Comparison of ENCODE assay signal across 12 cellular contexts in genomic region chr17:76405967-76406647, GRCh38. TPM values are rescaled to one million over a fixed set of nuclear protein-coding genes. Genes with fewer than 3 reads are reported as not detected.
DNase-seq lines count a peak whose midpoint lies in the region; ATAC-seq and TF ChIP-seq lines count a peak whose summit lies in the region.
"Had no signal": no experiment of that assay in that cellular context is flagged by ENCODE, and none has a peak within 500 bp of the region (broad histone marks: within the 10 kb centered on the region; RNA-seq: fewer than 3 reads in every experiment).

No MANE protein-coding gene starts in this region.

- peaks cover 0 to 53% of the 10 kb centered on the region in 2 donors for H3K4me1 ChIP-seq in right atrium auricular region

- H3K27me3 ChIP-seq in right atrium auricular region, result no peaks in the 10 kb centered on the region

- peaks cover 16% of the 10 kb centered on the region for H3K36me3 ChIP-seq in right atrium auricular region

- H3K27ac ChIP-seq in right atrium auricular region, result peak overlapping the region; percentile 85 to 86
- H3K27ac ChIP-seq: skin epidermis had no signal

- no peak for ATAC-seq in GM21576 (IDR thresholded peaks at IDR 0.05; ENCODE audit: unreplicated experiment)

- DNase-seq in CD1c-positive myeloid dendritic cell (ENCODE audit: extremely low spot score) (peak; percentile 87), NCI-H1417 (lab: John Stamatoyannopoulos, UW) (peak; percentile 76 to 91 (median 90)), RPMI8226 (peak; percentile 84), right atrium auricular region (ENCODE audit: low spot score) (peak; percentile 67), mucosa of gallbladder (ENCODE audit: low spot score) (no peak), mesenteric fat pad (ENCODE audit: low spot score) (no peak)
- no peak for DNase-seq in activated CD4-positive, CD25-positive, alpha-beta regulatory T cell treated with anti-CD3 and anti-CD28 coated beads, Interleukin-2, amount 50 U/mL, for 72 hours
- DNase-seq: activated CD8-positive, alpha-beta memory T cell treated with anti-CD3 and anti-CD28 coated beads, Interleukin-2, amount 50 U/mL, for 48 hours; effector CD4-positive, alpha-beta T cell; NCI-H526 treated with DMSO at 0.1 percent for 48 hours had no signal

- H3K9me3 ChIP-seq in right atrium auricular region, result no peaks in the 10 kb centered on the region

- no peak overlapping the region for H3K4me3 ChIP-seq in right atrium auricular region
- H3K4me3 ChIP-seq: skin epidermis had no signal

- no peak for TF ChIP-seq CTCF in right atrium auricular region (IDR thresholded peaks at IDR 0.05)

RNA-seq across cellular contexts. Expression of gene SPHK1, which starts 21.7 kb away (rescaled TPM):
- total RNA-seq in right atrium auricular region, result 10 to 100 TPM in 1 of 2 donors, 1 to 10 TPM in 1; 6.4 to 16.8 TPM
- total RNA-seq in mucosa of gallbladder, result 4.0 TPM
- 26.5 TPM for total RNA-seq in mesenteric fat pad

RNA-seq across cellular contexts. Expression of gene UBE2O, which starts 46.8 kb away (rescaled TPM):
- 10 to 100 TPM; 19.5 to 21.8 TPM for total RNA-seq in right atrium auricular region
- 26.0 TPM for total RNA-seq in mucosa of gallbladder
- total RNA-seq in mesenteric fat pad, result 20.4 TPM

RNA-seq across cellular contexts. Expression of gene PRPSAP1, which starts 52.4 kb away (rescaled TPM):
- total RNA-seq in right atrium auricular region (10 to 100 TPM; 33.7 to 34.0 TPM), mucosa of gallbladder (52.2 TPM), mesenteric fat pad (38.2 TPM)

Comparison
In these comparisons a context has a peak if more than half of its experiments do, and no peak if none do; other contexts are left out.
1. DNase-seq: peak in CD1c-positive myeloid dendritic cell (single experiment), NCI-H1417 (3 of 3), RPMI8226 (single experiment) and right atrium auricular region (single experiment); none in activated CD4-positive, CD25-positive, alpha-beta regulatory T cell treated with anti-CD3 and anti-CD28 coated beads, Interleukin-2, amount 50 U/mL, for 72 hours (single experiment), mucosa of gallbladder (single experiment) and mesenteric fat pad (single experiment).